ENCODE assay signal across 25 cellular contexts in the genomic region with DNA sequence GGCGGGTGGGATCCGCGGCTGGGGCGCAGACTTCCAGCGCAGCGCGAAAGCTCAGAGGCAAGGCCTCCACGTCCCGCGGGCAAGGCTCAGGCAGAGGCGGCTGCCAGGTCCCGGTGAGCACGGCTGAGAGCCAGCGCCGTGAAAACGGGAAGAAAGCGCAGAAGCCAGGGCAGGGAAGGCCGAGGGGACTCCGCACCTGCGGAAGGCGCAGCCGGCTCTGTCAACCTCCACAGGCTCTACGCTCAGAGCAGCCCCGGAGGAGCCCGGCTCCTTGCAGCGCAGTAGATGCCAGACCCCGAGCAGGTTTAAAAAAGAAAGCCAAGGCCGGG.
"Had no signal": no experiment of that assay in that cellular context is flagged by ENCODE, and none has a peak within 500 bp of the region (broad histone marks: within the 10 kb centered on the region; RNA-seq: fewer than 3 reads in every experiment).

No MANE protein-coding gene starts in this region.

- H3K4me3 ChIP-seq: Peyer's patch, SJSA1 had no signal

- H3K4me3 Mint-ChIP-seq: activated CD8-positive, alpha-beta T cell treated with anti-CD3 and anti-CD28 coated beads for 36 hours; activated naive CD4-positive, alpha-beta T cell treated with anti-CD3 and anti-CD28 coated beads, Interleukin-2, amount 10 ng/mL, durations not matched to agents 7 days and 5 days; activated naive CD8-positive, alpha-beta T cell treated with anti-CD3 and anti-CD28 coated beads for 36 hours; activated T-cell treated with anti-CD3 and anti-CD28 coated beads, Interleukin-2, amount 50 U/mL, for 72 hours; T-helper 1 cell treated with Interleukin-12 subunit alpha and Interleukin-12 subunit beta and Interleukin-4 antibody, amounts not matched to agents 30 μg/mL and 1 μg/mL, for 36 hours had no signal

- H3K9me3 ChIP-seq: Peyer's patch, SJSA1 had no signal

- DNase-seq: activated CD4-positive, alpha-beta T cell treated with anti-CD3 and anti-CD28 coated beads, Interleukin-2, amount 50 U/mL, for 1 hour; activated CD4-positive, CD25-positive, alpha-beta regulatory T cell; activated CD8-positive, alpha-beta memory T cell treated with anti-CD3 and anti-CD28 coated beads, Interleukin-2, amount 50 U/mL, for 4 hours; activated CD8-positive, alpha-beta T cell treated with anti-CD3 and anti-CD28 coated beads for 36 hours; activated gamma-delta T cell treated with Interleukin-2 at 50 U/mL for 16 hours; activated naive CD4-positive, alpha-beta T cell treated with anti-CD3 and anti-CD28 coated beads, Interleukin-2, amount 10 ng/mL, durations not matched to agents 7 days and 5 days; activated naive CD8-positive, alpha-beta T cell treated with anti-CD3 and anti-CD28 coated beads for 36 hours; activated T-cell treated with anti-CD3 and anti-CD28 coated beads, Interleukin-2, amount 50 U/mL, for 72 hours; cerebellar nuclear complex; Karpas-422; MM.1S; NCI-H1105; NCI-H1436; NCI-H1694 treated with DMSO at 0.1 percent for 48 hours; NCI-H2029 treated with DMSO at 0.1 percent for 48 hours; NCI-H510A treated with DMSO at 0.1 percent for 48 hours; NCI-H69; Peyer's patch; SHP77; SW 1271; T-helper 9 cell had no signal

- ATAC-seq: activated CD8-positive, alpha-beta T cell treated with anti-CD3 and anti-CD28 coated beads for 36 hours; activated T-cell treated with anti-CD3 and anti-CD28 coated beads, Interleukin-2, amount 50 U/mL, for 72 hours; SK-N-SH treated with all-trans-retinoic acid at 6 μM for 48 hours had no signal

- H3K27ac Mint-ChIP-seq: activated CD8-positive, alpha-beta T cell treated with anti-CD3 and anti-CD28 coated beads for 36 hours; activated naive CD4-positive, alpha-beta T cell treated with anti-CD3 and anti-CD28 coated beads, Interleukin-2, amount 10 ng/mL, durations not matched to agents 7 days and 5 days; activated naive CD8-positive, alpha-beta T cell treated with anti-CD3 and anti-CD28 coated beads for 36 hours; activated T-cell treated with anti-CD3 and anti-CD28 coated beads, Interleukin-2, amount 50 U/mL, for 72 hours; activated T-helper 2 cell treated with anti-CD3 and anti-CD28 coated beads, Interferon-gamma antibody, Interleukin-2, Interleukin-4, amounts not matched to agents 10 μg/mL and 5 μg/mL and 100 μg/mL, durations not matched to agents 14 hours and 24 hours and 36 hours; T-helper 1 cell treated with Interleukin-12 subunit alpha and Interleukin-12 subunit beta and Interleukin-4 antibody, amounts not matched to agents 30 μg/mL and 1 μg/mL, for 36 hours had no signal

- H3K4me1 ChIP-seq: Peyer's patch, SJSA1 had no signal

- H3K27me3 ChIP-seq: Peyer's patch, SJSA1 had no signal

- H3K27ac ChIP-seq: Peyer's patch, SJSA1 had no signal

- H3K4me1 Mint-ChIP-seq: activated naive CD4-positive, alpha-beta T cell treated with anti-CD3 and anti-CD28 coated beads, Interleukin-2, amount 10 ng/mL, durations not matched to agents 7 days and 5 days; activated naive CD8-positive, alpha-beta T cell treated with anti-CD3 and anti-CD28 coated beads for 36 hours had no signal

- H3K27me3 Mint-ChIP-seq: activated CD8-positive, alpha-beta T cell treated with anti-CD3 and anti-CD28 coated beads for 36 hours; activated naive CD4-positive, alpha-beta T cell treated with anti-CD3 and anti-CD28 coated beads, Interleukin-2, amount 10 ng/mL, durations not matched to agents 7 days and 5 days; activated naive CD8-positive, alpha-beta T cell treated with anti-CD3 and anti-CD28 coated beads for 36 hours had no signal
